Comparison of ENCODE assay signal across 8 cellular contexts in genomic region chr17:17783825-17784598, GRCh38. TPM values are rescaled to one million over a fixed set of nuclear protein-coding genes. Genes with fewer than 3 reads are reported as not detected.
DNase-seq lines count a peak whose midpoint lies in the region; ATAC-seq and TF ChIP-seq lines count a peak whose summit lies in the region.

No MANE protein-coding gene starts in this region.

- ATAC-seq in sciatic nerve, result peak; percentile 5

- CTCF ChIA-PET in activated naive CD4-positive, alpha-beta T cell treated with anti-CD3 and anti-CD28 coated beads for 36 hours (lab: Charles Lee), result interaction anchor here (0.6 to 1.5 kb wide), 4 partner anchors 45 to 78 kb away, joined by 3 to 4 read pairs (median 3); no protein-coding TSS in a partner anchor

- TF ChIP-seq CTCF in astrocyte of the cerebellum (IDR thresholded peaks at IDR 0.05; ENCODE audit: low read depth, low read length, missing control alignments), result no peak

- H3K27me3 Mint-ChIP-seq in activated naive CD4-positive, alpha-beta T cell treated with anti-CD3 and anti-CD28 coated beads for 36 hours (ENCODE audit: low read depth), result peaks cover 2% of the 10 kb centered on the region

- peak; percentile 56 for DNase-seq in activated naive CD4-positive, alpha-beta T cell treated with anti-CD3 and anti-CD28 coated beads for 36 hours
- DNase-seq in activated naive CD4-positive, alpha-beta T cell treated with Interleukin-2 at 50 U/mL for 16 hours, result no peak
- peak; percentile 71 for DNase-seq in NCI-H2227 treated with DMSO at 0.1 percent for 48 hours (lab: John Stamatoyannopoulos, UW)
- DNase-seq in astrocyte of the cerebellum (ENCODE audit: low read depth), result peak; percentile 72
- peak; percentile 77 for DNase-seq in sciatic nerve (ENCODE audit: low spot score)
- DNase-seq in activated CD4-positive, CD25-positive, alpha-beta regulatory T cell treated with anti-CD3 and anti-CD28 coated beads, Interleukin-2, amount 50 U/mL, for 72 hours, result no peak
- DNase-seq in GF-D8 (lab: John Stamatoyannopoulos, UW), result no peak

- H3K4me1 Mint-ChIP-seq in activated naive CD4-positive, alpha-beta T cell treated with anti-CD3 and anti-CD28 coated beads for 36 hours (ENCODE audit: low read depth), result peaks cover 21% of the 10 kb centered on the region

- H3K36me3 Mint-ChIP-seq in activated naive CD4-positive, alpha-beta T cell treated with anti-CD3 and anti-CD28 coated beads for 36 hours (ENCODE audit: low read depth), result no peaks in the 10 kb centered on the region

- no peaks in the 10 kb centered on the region for H3K36me3 ChIP-seq in iPS-15b (ENCODE audit: control insufficient read depth, insufficient read depth, low read length)

- no peaks in the 10 kb centered on the region for H3K9me3 Mint-ChIP-seq in activated naive CD4-positive, alpha-beta T cell treated with anti-CD3 and anti-CD28 coated beads for 36 hours

- intact Hi-C loops in activated naive CD4-positive, alpha-beta T cell treated with anti-CD3 and anti-CD28 coated beads for 36 hours (cut with micrococcal nuclease), result loop anchor here (1.0 to 2.0 kb wide), 4 partner anchors 8 to 101 kb away; no protein-coding TSS in a partner anchor
- intact Hi-C loops in sciatic nerve (cut with DNase I), result loop anchor here (10.0 kb wide), 2 partner anchors 49 to 71 kb away; no protein-coding TSS in a partner anchor

- H3K27me3 ChIP-seq in iPS-15b (ENCODE audit: control insufficient read depth, insufficient read depth, low read length), result peaks cover 26% of the 10 kb centered on the region

- H3K9me3 ChIP-seq in iPS-15b (ENCODE audit: control insufficient read depth, insufficient read depth, low read length), result no peaks in the 10 kb centered on the region

- no peak overlapping the region for H3K9ac ChIP-seq in iPS-15b (ENCODE audit: low read depth, low read length)

- peaks cover 20% of the 10 kb centered on the region for H3K4me1 ChIP-seq in iPS-15b (ENCODE audit: control insufficient read depth, insufficient read depth, low read length)

- in situ Hi-C loops in astrocyte of the cerebellum (cut with HindIII; ENCODE audit: low sequenced_read_pairs), result no loop called here

- H3K4me3 ChIP-seq in astrocyte of the cerebellum (ENCODE audit: low read depth, low read length) (peak overlapping the region; percentile 37), iPS-15b (ENCODE audit: low read depth, low read length) (peak overlapping the region; percentile 59)

- peak overlapping the region; percentile 66 for H3K4me3 Mint-ChIP-seq in activated naive CD4-positive, alpha-beta T cell treated with anti-CD3 and anti-CD28 coated beads for 36 hours

- H3K27ac Mint-ChIP-seq in activated naive CD4-positive, alpha-beta T cell treated with anti-CD3 and anti-CD28 coated beads for 36 hours, result no peak overlapping the region

RNA-seq across cellular contexts. Expression of gene SREBF1, which starts 52.8 kb away (rescaled TPM):
- 10 to 100 TPM; 79.3 to 84.9 TPM for total RNA-seq in activated naive CD4-positive, alpha-beta T cell treated with anti-CD3 and anti-CD28 coated beads for 36 hours
- 257 TPM for total RNA-seq in sciatic nerve

Comparison
In these comparisons a context has a peak if more than half of its experiments do, and no peak if none do; other contexts are left out.
1. DNase-seq: peak in activated naive CD4-positive, alpha-beta T cell treated with anti-CD3 and anti-CD28 coated beads for 36 hours (single experiment), NCI-H2227 treated with DMSO at 0.1 percent for 48 hours (single experiment), astrocyte of the cerebellum (single experiment) and sciatic nerve (single experiment); none in activated naive CD4-positive, alpha-beta T cell treated with Interleukin-2 at 50 U/mL for 16 hours (single experiment), activated CD4-positive, CD25-positive, alpha-beta regulatory T cell treated with anti-CD3 and anti-CD28 coated beads, Interleukin-2, amount 50 U/mL, for 72 hours (single experiment) and GF-D8 (single experiment).